In genomic region chr16:87681990-87682570, GRCh38 we compare ENCODE assay signal across 8 cellular contexts.
DNase-seq lines count a peak whose midpoint lies in the region; ATAC-seq and TF ChIP-seq lines count a peak whose summit lies in the region.

No MANE protein-coding gene starts in this region.

- H3K9me3 Mint-ChIP-seq in nephron progenitor cell = no peaks in the 10 kb centered on the region

- H3K36me3 Mint-ChIP-seq in nephron progenitor cell (ENCODE audit: low read depth) = no peaks in the 10 kb centered on the region

- DNase-seq in DMS 273 (lab: John Stamatoyannopoulos, UW; ENCODE audit: unreplicated experiment) (peak; percentile 40), DMS 273 treated with DMSO at 0.1 percent for 48 hours (lab: John Stamatoyannopoulos, UW) (no peak), astrocyte of the hippocampus (ENCODE audit: low read depth, low spot score) (peak; percentile 32), nephron progenitor cell (no peak), mesenteric fat pad (ENCODE audit: low spot score) (no peak)

- H3K27me3 Mint-ChIP-seq in nephron progenitor cell (ENCODE audit: low read depth, poor library complexity) = peaks cover 7% of the 10 kb centered on the region

- TF ChIP-seq RAD21 in Ishikawa (IDR thresholded peaks at IDR 0.05; ENCODE audit: low read depth) = no peak; the same call in 1 of the 2 replicates

- H3K4me3 Mint-ChIP-seq in nephron progenitor cell = no peak overlapping the region

- TF ChIP-seq EP300 in Ishikawa (IDR thresholded peaks at IDR 0.05; ENCODE audit: borderline replicate concordance) = no peak

- peak; percentile 6 for TF ChIP-seq CTCF in nephron progenitor cell (IDR thresholded peaks at IDR 0.05)

- H3K27ac Mint-ChIP-seq in nephron progenitor cell = no peak overlapping the region

- no peak for ATAC-seq in HG02852 (IDR thresholded peaks at IDR 0.05; ENCODE audit: unreplicated experiment)
- ATAC-seq in GM19455 (IDR thresholded peaks at IDR 0.05; ENCODE audit: unreplicated experiment) = no peak

- H3K4me1 Mint-ChIP-seq in nephron progenitor cell = peaks cover 11% of the 10 kb centered on the region

TF ChIP-seq in Ishikawa, 13 proteins besides CTCF, POLR2A, EP300 and RAD21:
- TF ChIP-seq USF1 (IDR thresholded peaks at IDR 0.05) = peak; percentile 26; the same call in 1 of the 2 replicates
- TF ChIP-seq CEBPB (IDR thresholded peaks at IDR 0.05) = no peak

Comparison
In these comparisons a context has a peak if more than half of its experiments do, and no peak if none do; other contexts are left out.
1. DNase-seq: peak in DMS 273 (single experiment) and astrocyte of the hippocampus (single experiment); none in DMS 273 treated with DMSO at 0.1 percent for 48 hours (single experiment), nephron progenitor cell (single experiment) and mesenteric fat pad (single experiment).